In genomic region chr2:70301344-70302194, GRCh38 we compare ENCODE assay signal across 1 cellular context.
TF ChIP-seq lines count a peak whose summit lies in the region.

TSS of gene FAM136A (minus strand) at chr2:70302067. CDS start at chr2:70302011, 56 bp downstream.

TF ChIP-seq in K562, 482 proteins besides CTCF, POLR2A, EP300 and RAD21 (continued from another document and continues in another):
- TF ChIP-seq ZNF639 (CRISPR knock-in tag; conservative IDR thresholded peaks at IDR 0.05 in 1 of 2, IDR thresholded peaks at IDR 0.05 in 1 of 2) (0 out of 4 replicates have a peak, but pooled peaks of 1 of the 2 experiments have one; percentile 20), ZNF696 (CRISPR knock-in tag; conservative IDR thresholded peaks at IDR 0.05) (no peak), ID3 (CRISPR knock-in tag; IDR thresholded peaks at IDR 0.05) (no peak), ID3 (tag; IDR thresholded peaks at IDR 0.05) (no peak), SIRT6 (IDR thresholded peaks at IDR 0.05; ENCODE audit: low read depth, low read length) (no peak), WHSC1 (IDR thresholded peaks at IDR 0.05; ENCODE audit: low read length) (no peak), ERF (CRISPR knock-in tag; IDR thresholded peaks at IDR 0.05) (peak; percentile 58; the same call in 1 of the 2 replicates), GATAD2A (IDR thresholded peaks at IDR 0.05) (no peak), NR1H2 (CRISPR knock-in tag; IDR thresholded peaks at IDR 0.05) (0 out of 2 replicates have a peak, but pooled peaks have one; percentile 39), IRF1 (CRISPR knock-in tag; IDR thresholded peaks at IDR 0.05; ENCODE audit: borderline replicate concordance) (no peak), ETV5 (CRISPR knock-in tag; IDR thresholded peaks at IDR 0.05; ENCODE audit: low read depth) (peak; percentile 39; the same call in 1 of the 2 replicates), EGR1 (conservative IDR thresholded peaks at IDR 0.05) (peak; percentile 88), CHD1 (IDR thresholded peaks at IDR 0.05; ENCODE audit: low read length) (peak; percentile 91), ZBTB8A (IDR thresholded peaks at IDR 0.05; ENCODE audit: partially characterized antibody) (no peak), ZNF274 (IDR thresholded peaks at IDR 0.05; ENCODE audit: borderline replicate concordance, low read depth, low read length) (no peak), GTF2F1 (IDR thresholded peaks at IDR 0.05; ENCODE audit: low read depth, low read length) (no peak), MBD2 (IDR thresholded peaks at IDR 0.05; ENCODE audit: borderline replicate concordance, low read depth) (0 out of 2 replicates have a peak, but pooled peaks have one; percentile 18), CBX3 (IDR thresholded peaks at IDR 0.05; ENCODE audit: borderline replicate concordance in 1 of 2, low read length in 2 of 2) (no peak), HDGF (IDR thresholded peaks at IDR 0.05) (no peak), TBL1XR1 (IDR thresholded peaks at IDR 0.05; ENCODE audit: low read length in 2 of 2) (no peak), TGIF2 (CRISPR knock-in tag; IDR thresholded peaks at IDR 0.05) (no peak), STAT5B (CRISPR knock-in tag; IDR thresholded peaks at IDR 0.05) (no peak), MCM2 (IDR thresholded peaks at IDR 0.05; ENCODE audit: low read depth) (no peak), ZNF445 (CRISPR knock-in tag; IDR thresholded peaks at IDR 0.05; ENCODE audit: low read depth) (no peak), POU5F1 (IDR thresholded peaks at IDR 0.05; ENCODE audit: borderline replicate concordance, low read depth, low read length, partially characterized antibody) (no peak), MTA1 (IDR thresholded peaks at IDR 0.05; ENCODE audit: borderline replicate concordance) (no peak), HNRNPUL1 (IDR thresholded peaks at IDR 0.05; ENCODE audit: low read length) (no peak), SMARCE1 (IDR thresholded peaks at IDR 0.05) (peak; percentile 39; the same call in 1 of the 2 replicates), KLF13 (tag; IDR thresholded peaks at IDR 0.05; ENCODE audit: borderline replicate concordance, low read depth) (peak; percentile 90; the same call in 1 of the 2 replicates), FIP1L1 (IDR thresholded peaks at IDR 0.05; ENCODE audit: low read depth, low read length, poor library complexity, severe bottlenecking) (peak; percentile 69), ZNF143 (CRISPR knock-in tag; IDR thresholded peaks at IDR 0.05) (no peak), MCM5 (IDR thresholded peaks at IDR 0.05; ENCODE audit: low read depth) (no peak), ATF7 (IDR thresholded peaks at IDR 0.05) (peak; percentile 54), HDAC1 (IDR thresholded peaks at IDR 0.05) (peak in 1 of 2 experiments; percentile 71; a peak in 2 of 4 replicates), IRF9 (tag; IDR thresholded peaks at IDR 0.05) (no peak), CC2D1A (IDR thresholded peaks at IDR 0.05) (no peak), PATZ1 (CRISPR knock-in tag; IDR thresholded peaks at IDR 0.05; ENCODE audit: borderline replicate concordance) (no peak), HOXB6 (CRISPR knock-in tag; IDR thresholded peaks at IDR 0.05; ENCODE audit: borderline replicate concordance) (no peak), ZNF217 (CRISPR knock-in tag; IDR thresholded peaks at IDR 0.05) (no peak), MAFF (IDR thresholded peaks at IDR 0.05; ENCODE audit: low read length) (no peak), USF1 (CRISPR knock-in tag; IDR thresholded peaks at IDR 0.05) (no peak; the same call in 1 of the 2 replicates), PHB (CRISPR knock-in tag; IDR thresholded peaks at IDR 0.05) (no peak; the same call in 1 of the 2 replicates), MAX (CRISPR knock-in tag; IDR thresholded peaks at IDR 0.05) (peak; percentile 60), ZNF76 (CRISPR knock-in tag; IDR thresholded peaks at IDR 0.05; ENCODE audit: borderline replicate concordance) (0 out of 2 replicates have a peak, but pooled peaks have one; percentile 11)
- TF ChIP-seq, protein P1, sequence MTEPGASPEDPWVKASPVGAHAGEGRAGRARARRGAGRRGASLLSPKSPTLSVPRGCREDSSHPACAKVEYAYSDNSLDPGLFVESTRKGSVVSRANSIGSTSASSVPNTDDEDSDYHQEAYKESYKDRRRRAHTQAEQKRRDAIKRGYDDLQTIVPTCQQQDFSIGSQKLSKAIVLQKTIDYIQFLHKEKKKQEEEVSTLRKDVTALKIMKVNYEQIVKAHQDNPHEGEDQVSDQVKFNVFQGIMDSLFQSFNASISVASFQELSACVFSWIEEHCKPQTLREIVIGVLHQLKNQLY (CRISPR knock-in tag; conservative IDR thresholded peaks at IDR 0.05): no peak
- TF ChIP-seq, protein P2, sequence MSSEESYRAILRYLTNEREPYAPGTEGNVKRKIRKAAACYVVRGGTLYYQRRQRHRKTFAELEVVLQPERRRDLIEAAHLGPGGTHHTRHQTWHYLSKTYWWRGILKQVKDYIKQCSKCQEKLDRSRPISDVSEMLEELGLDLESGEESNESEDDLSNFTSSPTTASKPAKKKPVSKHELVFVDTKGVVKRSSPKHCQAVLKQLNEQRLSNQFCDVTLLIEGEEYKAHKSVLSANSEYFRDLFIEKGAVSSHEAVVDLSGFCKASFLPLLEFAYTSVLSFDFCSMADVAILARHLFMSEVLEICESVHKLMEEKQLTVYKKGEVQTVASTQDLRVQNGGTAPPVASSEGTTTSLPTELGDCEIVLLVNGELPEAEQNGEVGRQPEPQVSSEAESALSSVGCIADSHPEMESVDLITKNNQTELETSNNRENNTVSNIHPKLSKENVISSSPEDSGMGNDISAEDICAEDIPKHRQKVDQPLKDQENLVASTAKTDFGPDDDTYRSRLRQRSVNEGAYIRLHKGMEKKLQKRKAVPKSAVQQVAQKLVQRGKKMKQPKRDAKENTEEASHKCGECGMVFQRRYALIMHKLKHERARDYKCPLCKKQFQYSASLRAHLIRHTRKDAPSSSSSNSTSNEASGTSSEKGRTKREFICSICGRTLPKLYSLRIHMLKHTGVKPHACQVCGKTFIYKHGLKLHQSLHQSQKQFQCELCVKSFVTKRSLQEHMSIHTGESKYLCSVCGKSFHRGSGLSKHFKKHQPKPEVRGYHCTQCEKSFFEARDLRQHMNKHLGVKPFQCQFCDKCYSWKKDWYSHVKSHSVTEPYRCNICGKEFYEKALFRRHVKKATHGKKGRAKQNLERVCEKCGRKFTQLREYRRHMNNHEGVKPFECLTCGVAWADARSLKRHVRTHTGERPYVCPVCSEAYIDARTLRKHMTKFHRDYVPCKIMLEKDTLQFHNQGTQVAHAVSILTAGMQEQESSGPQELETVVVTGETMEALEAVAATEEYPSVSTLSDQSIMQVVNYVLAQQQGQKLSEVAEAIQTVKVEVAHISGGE (CRISPR knock-in tag; IDR thresholded peaks at IDR 0.05): no peak
- TF ChIP-seq, protein P3, sequence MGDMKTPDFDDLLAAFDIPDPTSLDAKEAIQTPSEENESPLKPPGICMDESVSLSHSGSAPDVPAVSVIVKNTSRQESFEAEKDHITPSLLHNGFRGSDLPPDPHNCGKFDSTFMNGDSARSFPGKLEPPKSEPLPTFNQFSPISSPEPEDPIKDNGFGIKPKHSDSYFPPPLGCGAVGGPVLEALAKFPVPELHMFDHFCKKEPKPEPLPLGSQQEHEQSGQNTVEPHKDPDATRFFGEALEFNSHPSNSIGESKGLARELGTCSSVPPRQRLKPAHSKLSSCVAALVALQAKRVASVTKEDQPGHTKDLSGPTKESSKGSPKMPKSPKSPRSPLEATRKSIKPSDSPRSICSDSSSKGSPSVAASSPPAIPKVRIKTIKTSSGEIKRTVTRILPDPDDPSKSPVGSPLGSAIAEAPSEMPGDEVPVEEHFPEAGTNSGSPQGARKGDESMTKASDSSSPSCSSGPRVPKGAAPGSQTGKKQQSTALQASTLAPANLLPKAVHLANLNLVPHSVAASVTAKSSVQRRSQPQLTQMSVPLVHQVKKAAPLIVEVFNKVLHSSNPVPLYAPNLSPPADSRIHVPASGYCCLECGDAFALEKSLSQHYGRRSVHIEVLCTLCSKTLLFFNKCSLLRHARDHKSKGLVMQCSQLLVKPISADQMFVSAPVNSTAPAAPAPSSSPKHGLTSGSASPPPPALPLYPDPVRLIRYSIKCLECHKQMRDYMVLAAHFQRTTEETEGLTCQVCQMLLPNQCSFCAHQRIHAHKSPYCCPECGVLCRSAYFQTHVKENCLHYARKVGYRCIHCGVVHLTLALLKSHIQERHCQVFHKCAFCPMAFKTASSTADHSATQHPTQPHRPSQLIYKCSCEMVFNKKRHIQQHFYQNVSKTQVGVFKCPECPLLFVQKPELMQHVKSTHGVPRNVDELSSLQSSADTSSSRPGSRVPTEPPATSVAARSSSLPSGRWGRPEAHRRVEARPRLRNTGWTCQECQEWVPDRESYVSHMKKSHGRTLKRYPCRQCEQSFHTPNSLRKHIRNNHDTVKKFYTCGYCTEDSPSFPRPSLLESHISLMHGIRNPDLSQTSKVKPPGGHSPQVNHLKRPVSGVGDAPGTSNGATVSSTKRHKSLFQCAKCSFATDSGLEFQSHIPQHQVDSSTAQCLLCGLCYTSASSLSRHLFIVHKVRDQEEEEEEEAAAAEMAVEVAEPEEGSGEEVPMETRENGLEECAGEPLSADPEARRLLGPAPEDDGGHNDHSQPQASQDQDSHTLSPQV (IDR thresholded peaks at IDR 0.05): 0 out of 2 replicates have a peak, but pooled peaks have one; percentile 38
- TF ChIP-seq, protein P4, sequence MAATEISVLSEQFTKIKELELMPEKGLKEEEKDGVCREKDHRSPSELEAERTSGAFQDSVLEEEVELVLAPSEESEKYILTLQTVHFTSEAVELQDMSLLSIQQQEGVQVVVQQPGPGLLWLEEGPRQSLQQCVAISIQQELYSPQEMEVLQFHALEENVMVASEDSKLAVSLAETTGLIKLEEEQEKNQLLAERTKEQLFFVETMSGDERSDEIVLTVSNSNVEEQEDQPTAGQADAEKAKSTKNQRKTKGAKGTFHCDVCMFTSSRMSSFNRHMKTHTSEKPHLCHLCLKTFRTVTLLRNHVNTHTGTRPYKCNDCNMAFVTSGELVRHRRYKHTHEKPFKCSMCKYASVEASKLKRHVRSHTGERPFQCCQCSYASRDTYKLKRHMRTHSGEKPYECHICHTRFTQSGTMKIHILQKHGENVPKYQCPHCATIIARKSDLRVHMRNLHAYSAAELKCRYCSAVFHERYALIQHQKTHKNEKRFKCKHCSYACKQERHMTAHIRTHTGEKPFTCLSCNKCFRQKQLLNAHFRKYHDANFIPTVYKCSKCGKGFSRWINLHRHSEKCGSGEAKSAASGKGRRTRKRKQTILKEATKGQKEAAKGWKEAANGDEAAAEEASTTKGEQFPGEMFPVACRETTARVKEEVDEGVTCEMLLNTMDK (IDR thresholded peaks at IDR 0.05; ENCODE audit: borderline replicate concordance, insufficient read depth, low read depth, low read length, poor library complexity, severe bottlenecking): peak; percentile 71
